ENCODE assay signal across 32 cellular contexts in genomic region chr9:36120705-36121104, GRCh38. TPM values are rescaled to one million over a fixed set of nuclear protein-coding genes. Genes with fewer than 3 reads are reported as not detected.
"Had no signal": no experiment of that assay in that cellular context is flagged by ENCODE, and none has a peak within 500 bp of the region (broad histone marks: within the 10 kb centered on the region; RNA-seq: fewer than 3 reads in every experiment).

No MANE protein-coding gene starts in this region.

- H3K9me3 Mint-ChIP-seq: activated CD4-positive, alpha-beta memory T cell treated with anti-CD3 and anti-CD28 coated beads for 36 hours; activated naive CD8-positive, alpha-beta T cell treated with anti-CD3 and anti-CD28 coated beads for 36 hours; activated T-cell treated with anti-CD3 and anti-CD28 coated beads, Interleukin-2, amount 50 U/mL, for 4 hours; activated T-helper 1 cell treated with anti-CD3 and anti-CD28 coated beads, Interleukin-12 subunit alpha, Interleukin-12 subunit beta, Interleukin-2, Interleukin-4 antibody, amounts not matched to agents 30 ng/mL and 10 ng/mL and 1 ng/mL, durations not matched to agents 14 hours and 24 hours and 36 hours; WTC11 had no signal

- H3K27me3 ChIP-seq: brain microvascular endothelial cell, MG63 had no signal

- H3K4me3 ChIP-seq: MG63 had no signal

- H3K27ac ChIP-seq: brain microvascular endothelial cell had no signal

- H3K27me3 Mint-ChIP-seq: activated CD4-positive, alpha-beta memory T cell treated with anti-CD3 and anti-CD28 coated beads for 36 hours; activated CD4-positive, alpha-beta T cell treated with anti-CD3 and anti-CD28 coated beads for 36 hours; activated naive CD8-positive, alpha-beta T cell treated with anti-CD3 and anti-CD28 coated beads for 36 hours had no signal

- DNase-seq: activated CD4-positive, alpha-beta memory T cell treated with anti-CD3 and anti-CD28 coated beads for 36 hours; activated CD4-positive, alpha-beta T cell treated with anti-CD3 and anti-CD28 coated beads for 36 hours; activated CD4-positive, alpha-beta T cell treated with anti-CD3 and anti-CD28 coated beads, Interleukin-2, amount 50 U/mL, for 1 hour; activated CD8-positive, alpha-beta memory T cell treated with anti-CD3 and anti-CD28 coated beads, Interleukin-2, amount 50 U/mL, for 4 hours; activated effector memory CD4-positive, alpha-beta T cell treated with Interleukin-2 at 50 U/mL for 16 hours; activated naive CD4-positive, alpha-beta T cell treated with anti-CD3 and anti-CD28 coated beads, Interleukin-2, amount 50 U/mL, for 16 hours; activated naive CD8-positive, alpha-beta T cell treated with anti-CD3 and anti-CD28 coated beads for 36 hours; activated T-cell treated with anti-CD3 and anti-CD28 coated beads for 4 hours; activated T-cell treated with anti-CD3 and anti-CD28 coated beads, Interleukin-2, amount 50 U/mL, for 4 hours; amniotic stem cell; aorta; brain microvascular endothelial cell; central memory CD4-positive, alpha-beta T cell; Kasumi-1; MG63; NCI-H1048; NCI-H1105 treated with DMSO at 0.1 percent for 48 hours; NCI-H1436; NCI-H1694 treated with DMSO at 0.1 percent for 48 hours; NCI-H2029; NCI-H345; NCI-H524 treated with DMSO at 0.1 percent for 48 hours; NCI-H748 treated with DMSO at 0.1 percent for 48 hours; Right ventricle myocardium superior; SW 1271; T-helper 1 cell; T1000 had no signal

- H3K36me3 Mint-ChIP-seq: activated naive CD8-positive, alpha-beta T cell treated with anti-CD3 and anti-CD28 coated beads for 36 hours had no signal

- H3K4me1 Mint-ChIP-seq: WTC11 had no signal

- H3K9me3 ChIP-seq: MG63 had no signal

- H3K27ac Mint-ChIP-seq: activated CD4-positive, alpha-beta memory T cell treated with anti-CD3 and anti-CD28 coated beads for 36 hours; activated CD4-positive, alpha-beta T cell treated with anti-CD3 and anti-CD28 coated beads for 36 hours; activated naive CD8-positive, alpha-beta T cell treated with anti-CD3 and anti-CD28 coated beads for 36 hours; activated T-helper 1 cell treated with anti-CD3 and anti-CD28 coated beads, Interleukin-12 subunit alpha, Interleukin-12 subunit beta, Interleukin-2, Interleukin-4 antibody, amounts not matched to agents 30 ng/mL and 10 ng/mL and 1 ng/mL, durations not matched to agents 14 hours and 24 hours and 36 hours; WTC11 had no signal

- ATAC-seq: activated CD4-positive, alpha-beta T cell treated with anti-CD3 and anti-CD28 coated beads for 36 hours; activated CD4-positive, CD25-positive, alpha-beta regulatory T cell treated with anti-CD3 and anti-CD28 coated beads, Interleukin-2, amount 50 U/mL, for 24 hours; activated T-cell treated with anti-CD3 and anti-CD28 coated beads, Interleukin-2, amount 50 U/mL, for 4 hours; WTC11 had no signal

- H3K4me3 Mint-ChIP-seq: activated CD4-positive, alpha-beta memory T cell treated with anti-CD3 and anti-CD28 coated beads for 36 hours; activated CD4-positive, alpha-beta T cell treated with anti-CD3 and anti-CD28 coated beads for 36 hours; activated naive CD8-positive, alpha-beta T cell treated with anti-CD3 and anti-CD28 coated beads for 36 hours; activated T-cell treated with anti-CD3 and anti-CD28 coated beads, Interleukin-2, amount 50 U/mL, for 4 hours; activated T-helper 1 cell treated with anti-CD3 and anti-CD28 coated beads, Interleukin-12 subunit alpha, Interleukin-12 subunit beta, Interleukin-2, Interleukin-4 antibody, amounts not matched to agents 30 ng/mL and 10 ng/mL and 1 ng/mL, durations not matched to agents 14 hours and 24 hours and 36 hours; WTC11 had no signal

RNA-seq across cellular contexts. Expression of gene GLIPR2, which starts 15.8 kb away (rescaled TPM):
- total RNA-seq: OCI-LY7 had no signal

RNA-seq across cellular contexts. Expression of gene CCIN, which starts 48.5 kb away (rescaled TPM):
- total RNA-seq: activated CD4-positive, alpha-beta memory T cell treated with anti-CD3 and anti-CD28 coated beads for 36 hours; activated CD4-positive, alpha-beta T cell treated with anti-CD3 and anti-CD28 coated beads for 36 hours; activated naive CD8-positive, alpha-beta T cell treated with anti-CD3 and anti-CD28 coated beads for 36 hours; activated T-cell treated with anti-CD3 and anti-CD28 coated beads, Interleukin-2, amount 50 U/mL, for 4 hours; activated T-helper 1 cell treated with anti-CD3 and anti-CD28 coated beads, Interleukin-12 subunit alpha, Interleukin-12 subunit beta, Interleukin-2, Interleukin-4 antibody, amounts not matched to agents 30 ng/mL and 10 ng/mL and 1 ng/mL, durations not matched to agents 14 hours and 24 hours and 36 hours; NCI-H460; OCI-LY7; Right ventricle myocardium superior had no signal
